8 cellular contexts compared by ENCODE assay signal in genomic region chr7:20064974-20065862, GRCh38.
A peak's percentile ranks its signal among the peaks of the same experiment; 100 is the strongest.
DNase-seq lines count a peak whose midpoint lies in the region; ATAC-seq and TF ChIP-seq lines count a peak whose summit lies in the region.

No MANE protein-coding gene starts in this region.

- TF ChIP-seq CTCF in neural cell (IDR thresholded peaks at IDR 0.05; ENCODE audit: poor library complexity, severe bottlenecking), result no peak

- TF ChIP-seq EP300 in neural cell (conservative IDR thresholded peaks at IDR 0.05; ENCODE audit: poor library complexity, severe bottlenecking), result peak; percentile 46

- peak overlapping the region; percentile 40 for H3K4me2 ChIP-seq in neural cell (ENCODE audit: low read length)

- peak; percentile 74 for DNase-seq in COLO829 (ENCODE audit: low spot score)
- peak; percentile 19 for DNase-seq in GM19240 (ENCODE audit: insufficient read length, low spot score)
- DNase-seq in UCSD-AML1 (lab: John Stamatoyannopoulos, UW; ENCODE audit: unreplicated experiment), result peak; percentile 12
- DNase-seq in G401 (ENCODE audit: low spot score), result no peak
- DNase-seq in SKM-1 (lab: John Stamatoyannopoulos, UW; ENCODE audit: unreplicated experiment), result no peak

- no peaks in the 10 kb centered on the region for H4K20me1 ChIP-seq in neural cell (ENCODE audit: insufficient read depth)

- no peaks in the 10 kb centered on the region for H3K9me3 ChIP-seq in neural cell (ENCODE audit: low read length)

- H3K36me3 ChIP-seq in neural cell (ENCODE audit: insufficient read depth, low read length), result no peaks in the 10 kb centered on the region

- H3K27me3 ChIP-seq in neural cell (ENCODE audit: insufficient read depth, low read depth, low read length), result no peaks in the 10 kb centered on the region

- no peaks in the 10 kb centered on the region for H3F3A ChIP-seq in neural cell (ENCODE audit: insufficient read depth, low read length, poor library complexity, severe bottlenecking)

- in situ Hi-C loops in G401 (cut with HindIII; ENCODE audit: low sequenced_read_pairs), result no loop called here

- ATAC-seq in HG03135 (IDR thresholded peaks at IDR 0.05; ENCODE audit: unreplicated experiment) (peak; percentile 97), esophagus mucosa (no peak)

- peak overlapping the region; percentile 31 for H3K4me3 ChIP-seq in neural cell (ENCODE audit: low read length)

- no peaks in the 10 kb centered on the region for H3K79me2 ChIP-seq in neural cell (replicated peaks; ENCODE audit: insufficient read depth, low read length)

- TF ChIP-seq RAD21 in neural cell (conservative IDR thresholded peaks at IDR 0.05), result peak; percentile 28

- H2AFZ ChIP-seq in neural cell (ENCODE audit: low read depth, low read length), result peak overlapping the region; percentile 46

- H3K9me2 ChIP-seq in neural cell (ENCODE audit: insufficient read depth, low read length), result no peaks in the 10 kb centered on the region

- H3K27ac ChIP-seq in neural cell (ENCODE audit: low read length), result peak overlapping the region; percentile 67

- peak overlapping the region; percentile 34 for H3K9ac ChIP-seq in neural cell (ENCODE audit: low read length)

TF ChIP-seq in neural cell, 6 proteins besides CTCF, POLR2A, EP300 and RAD21:
- TF ChIP-seq SMC3 (conservative IDR thresholded peaks at IDR 0.05; ENCODE audit: poor library complexity) (no peak), POLR2AphosphoS5 (IDR thresholded peaks at IDR 0.05) (peak; percentile 66), EZH2 (IDR thresholded peaks at IDR 0.05; ENCODE audit: borderline replicate concordance, insufficient read depth, low read length, poor library complexity, severe bottlenecking) (no peak), TAF1 (IDR thresholded peaks at IDR 0.05; ENCODE audit: low read depth) (no peak), MXI1 (conservative IDR thresholded peaks at IDR 0.05; ENCODE audit: poor library complexity, severe bottlenecking) (no peak)
- TF ChIP-seq, protein P1, sequence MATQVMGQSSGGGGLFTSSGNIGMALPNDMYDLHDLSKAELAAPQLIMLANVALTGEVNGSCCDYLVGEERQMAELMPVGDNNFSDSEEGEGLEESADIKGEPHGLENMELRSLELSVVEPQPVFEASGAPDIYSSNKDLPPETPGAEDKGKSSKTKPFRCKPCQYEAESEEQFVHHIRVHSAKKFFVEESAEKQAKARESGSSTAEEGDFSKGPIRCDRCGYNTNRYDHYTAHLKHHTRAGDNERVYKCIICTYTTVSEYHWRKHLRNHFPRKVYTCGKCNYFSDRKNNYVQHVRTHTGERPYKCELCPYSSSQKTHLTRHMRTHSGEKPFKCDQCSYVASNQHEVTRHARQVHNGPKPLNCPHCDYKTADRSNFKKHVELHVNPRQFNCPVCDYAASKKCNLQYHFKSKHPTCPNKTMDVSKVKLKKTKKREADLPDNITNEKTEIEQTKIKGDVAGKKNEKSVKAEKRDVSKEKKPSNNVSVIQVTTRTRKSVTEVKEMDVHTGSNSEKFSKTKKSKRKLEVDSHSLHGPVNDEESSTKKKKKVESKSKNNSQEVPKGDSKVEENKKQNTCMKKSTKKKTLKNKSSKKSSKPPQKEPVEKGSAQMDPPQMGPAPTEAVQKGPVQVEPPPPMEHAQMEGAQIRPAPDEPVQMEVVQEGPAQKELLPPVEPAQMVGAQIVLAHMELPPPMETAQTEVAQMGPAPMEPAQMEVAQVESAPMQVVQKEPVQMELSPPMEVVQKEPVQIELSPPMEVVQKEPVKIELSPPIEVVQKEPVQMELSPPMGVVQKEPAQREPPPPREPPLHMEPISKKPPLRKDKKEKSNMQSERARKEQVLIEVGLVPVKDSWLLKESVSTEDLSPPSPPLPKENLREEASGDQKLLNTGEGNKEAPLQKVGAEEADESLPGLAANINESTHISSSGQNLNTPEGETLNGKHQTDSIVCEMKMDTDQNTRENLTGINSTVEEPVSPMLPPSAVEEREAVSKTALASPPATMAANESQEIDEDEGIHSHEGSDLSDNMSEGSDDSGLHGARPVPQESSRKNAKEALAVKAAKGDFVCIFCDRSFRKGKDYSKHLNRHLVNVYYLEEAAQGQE (IDR thresholded peaks at IDR 0.05; ENCODE audit: borderline replicate concordance), result peak; percentile 25

Comparison
In these comparisons a context has a peak if more than half of its experiments do, and no peak if none do; other contexts are left out.
1. DNase-seq: peak in COLO829 (single experiment), GM19240 (single experiment) and UCSD-AML1 (single experiment); none in G401 (single experiment) and SKM-1 (single experiment).